In genomic region chr20:33531047-33531877, GRCh38 we compare ENCODE assay signal across 12 cellular contexts. TPM values are rescaled to one million over a fixed set of nuclear protein-coding genes. Genes with fewer than 3 reads are reported as not detected.
A peak's percentile ranks its signal among the peaks of the same experiment; 100 is the strongest.
DNase-seq lines count a peak whose midpoint lies in the region; TF ChIP-seq lines count a peak whose summit lies in the region.
"Had no signal": no experiment of that assay in that cellular context is flagged by ENCODE, and none has a peak within 500 bp of the region (broad histone marks: within the 10 kb centered on the region; RNA-seq: fewer than 3 reads in every experiment).

No MANE protein-coding gene starts in this region.

- H3K9me3 ChIP-seq in SJSA1 (replicated peaks) (no peaks in the 10 kb centered on the region), fibroblast of lung (ENCODE audit: control insufficient read depth, insufficient read depth, low read depth, low read length) (no peaks in the 10 kb centered on the region), OCI-LY7 (ENCODE audit: low read length) (no peaks in the 10 kb centered on the region)
- no peaks in the 10 kb centered on the region for H3K9me3 ChIP-seq in effector memory CD4-positive, alpha-beta T cell (ENCODE audit: control insufficient read depth, low read length)

- CTCF ChIA-PET in OCI-LY7 (lab: Charles Lee; ENCODE audit: unreplicated experiment), result no interaction called here

- DNase-seq in EL (peak; percentile 5), SJSA1 (ENCODE audit: low read depth in 1 of 2, low spot score in 2 of 2) (peak; percentile 72 to 81), fibroblast of lung (ENCODE audit: low read depth in 2 of 2) (peak; percentile 53 to 56), osteocyte (ENCODE audit: extremely low spot score, unreplicated experiment) (no peak), OCI-LY7 (ENCODE audit: low spot score) (no peak)
- no peak for DNase-seq in stimulated activated naive CD4-positive, alpha-beta T cell treated with Interleukin-2 at 50 U/mL for 16 hours (lab: John Stamatoyannopoulos, UW)
- DNase-seq in activated effector memory CD4-positive, alpha-beta T cell treated with Interleukin-2 at 50 U/mL for 16 hours, result no peak
- no peak for DNase-seq in effector memory CD4-positive, alpha-beta T cell
- DNase-seq: activated B cell treated with CpG ODN at 0.5 μM for 24 hours; activated naive CD4-positive, alpha-beta T cell treated with Interleukin-2 at 50 U/mL for 16 hours; DMS79 had no signal

- H3K9me3 Mint-ChIP-seq in osteocyte (ENCODE audit: unreplicated experiment), result no peaks in the 10 kb centered on the region
- H3K9me3 Mint-ChIP-seq: activated B cell treated with CpG ODN at 0.5 μM for 24 hours; stimulated activated naive CD8-positive, alpha-beta T cell treated with anti-CD3 and anti-CD28 coated beads, Interleukin-15, Interleukin-2, amounts not matched to agents 100 ng/mL and 50 ng/mL, for 24 hours had no signal

- H3K27me3 Mint-ChIP-seq in osteocyte (ENCODE audit: unreplicated experiment), result no peaks in the 10 kb centered on the region
- H3K27me3 Mint-ChIP-seq: activated B cell treated with CpG ODN at 0.5 μM for 24 hours; stimulated activated naive CD8-positive, alpha-beta T cell treated with anti-CD3 and anti-CD28 coated beads, Interleukin-15, Interleukin-2, amounts not matched to agents 100 ng/mL and 50 ng/mL, for 24 hours had no signal

- no TSS peak for BruUV-seq in OCI-LY7 (replicated peaks; lab: Mats Ljungman, UMichigan)

- peak overlapping the region; percentile 84 for H3K27ac Mint-ChIP-seq in osteocyte (ENCODE audit: unreplicated experiment)
- H3K27ac Mint-ChIP-seq: activated B cell treated with CpG ODN at 0.5 μM for 24 hours; stimulated activated naive CD8-positive, alpha-beta T cell treated with anti-CD3 and anti-CD28 coated beads, Interleukin-15, Interleukin-2, amounts not matched to agents 100 ng/mL and 50 ng/mL, for 24 hours had no signal

- H3K36me3 ChIP-seq in SJSA1 (no peaks in the 10 kb centered on the region), fibroblast of lung (ENCODE audit: control insufficient read depth, insufficient read depth, low read length) (no peaks in the 10 kb centered on the region), OCI-LY7 (ENCODE audit: insufficient read depth, low read length) (peaks cover 15% of the 10 kb centered on the region)
- no peaks in the 10 kb centered on the region for H3K36me3 ChIP-seq in effector memory CD4-positive, alpha-beta T cell (ENCODE audit: control insufficient read depth, insufficient read depth, low read length)

- no peaks in the 10 kb centered on the region for H4K20me1 ChIP-seq in fibroblast of lung (ENCODE audit: control insufficient read depth, extremely low read depth, insufficient read depth, low read length)
- H4K20me1 ChIP-seq in OCI-LY7 (ENCODE audit: insufficient read depth, low read length), result no peaks in the 10 kb centered on the region

- H3K9ac ChIP-seq in fibroblast of lung (ENCODE audit: insufficient read depth, low read length), result no peak overlapping the region

- H3K27ac ChIP-seq in SJSA1 (peak overlapping the region; percentile 66), fibroblast of lung (ENCODE audit: insufficient read depth, low read length) (no peak overlapping the region), OCI-LY7 (ENCODE audit: low read depth, low read length, poor library complexity, severe bottlenecking) (no peak overlapping the region)
- no peak overlapping the region for H3K27ac ChIP-seq in effector memory CD4-positive, alpha-beta T cell (ENCODE audit: insufficient read depth, low read length, poor library complexity, severe bottlenecking)

- H3K4me3 ChIP-seq in SJSA1 (no peak overlapping the region), fibroblast of lung (replicated peaks in 1 of 4; ENCODE audit: control extremely low read depth in 1 of 4, insufficient read depth in 1 of 4, low read depth in 3 of 4, low read length in 4 of 4) (peak overlapping the region in 1 of 4 experiments; percentile 3), OCI-LY7 (ENCODE audit: low read depth, low read length, poor library complexity, severe bottlenecking) (no peak overlapping the region)
- H3K4me3 ChIP-seq in effector memory CD4-positive, alpha-beta T cell (ENCODE audit: insufficient read depth, low read depth, low read length, poor library complexity, severe bottlenecking), result no peak overlapping the region

- intact Hi-C loops in OCI-LY7 (cut with micrococcal nuclease; ENCODE audit: unreplicated experiment), result no loop called here

- POLR2A ChIA-PET in OCI-LY7 (lab: Charles Lee), result interaction anchor here (2.1 kb wide), 1 partner anchor 9 kb away, joined by 11 read pairs; no protein-coding TSS in a partner anchor

- H3K36me3 Mint-ChIP-seq in osteocyte (ENCODE audit: unreplicated experiment), result peaks cover 3% of the 10 kb centered on the region

- no peaks in the 10 kb centered on the region for H3K79me2 ChIP-seq in fibroblast of lung (ENCODE audit: control insufficient read depth, insufficient read depth, low read length)
- H3K79me2 ChIP-seq in OCI-LY7 (ENCODE audit: insufficient read depth, low read depth, low read length), result peaks cover 12% of the 10 kb centered on the region; the same call in 1 of the 2 replicates

- no peaks in the 10 kb centered on the region for H3K9me2 ChIP-seq in OCI-LY7 (ENCODE audit: insufficient read depth, low read length)

- H2AFZ ChIP-seq in fibroblast of lung (ENCODE audit: low read length), result no peak overlapping the region
- H2AFZ ChIP-seq in OCI-LY7 (ENCODE audit: low read length), result no peak overlapping the region

- TF ChIP-seq CTCF in fibroblast of lung (conservative IDR thresholded peaks at IDR 0.05 in 1 of 2, IDR thresholded peaks at IDR 0.05 in 1 of 2; ENCODE audit: low read depth in 1 of 2, low read length in 2 of 2) (no peak), osteocyte (IDR thresholded peaks at IDR 0.05) (no peak), OCI-LY7 (conservative IDR thresholded peaks at IDR 0.05; ENCODE audit: low read length) (no peak)

- peaks cover 47% of the 10 kb centered on the region for H3K4me1 ChIP-seq in SJSA1 (replicated peaks)
- H3K4me1 ChIP-seq in fibroblast of lung (ENCODE audit: control insufficient read depth, extremely low read depth, insufficient read depth, low read length), result peaks cover 2% of the 10 kb centered on the region
- H3K4me1 ChIP-seq in OCI-LY7 (ENCODE audit: insufficient read depth, low read length, poor library complexity, severe bottlenecking), result peaks cover 17% of the 10 kb centered on the region
- H3K4me1 ChIP-seq in effector memory CD4-positive, alpha-beta T cell (ENCODE audit: control insufficient read depth, insufficient read depth, low read length, poor library complexity, severe bottlenecking), result no peaks in the 10 kb centered on the region

- H3K27me3 ChIP-seq in SJSA1 (replicated peaks) (no peaks in the 10 kb centered on the region), fibroblast of lung (ENCODE audit: control insufficient read depth, insufficient read depth, low read length) (no peaks in the 10 kb centered on the region)
- no peaks in the 10 kb centered on the region for H3K27me3 ChIP-seq in effector memory CD4-positive, alpha-beta T cell (replicated peaks; ENCODE audit: control insufficient read depth, insufficient read depth, low read length, poor library complexity, severe bottlenecking)

- peaks cover 37% of the 10 kb centered on the region for H3K4me1 Mint-ChIP-seq in osteocyte (ENCODE audit: unreplicated experiment)

- H3K4me3 Mint-ChIP-seq in osteocyte (ENCODE audit: unreplicated experiment), result peak overlapping the region; percentile 17
- H3K4me3 Mint-ChIP-seq: activated B cell treated with CpG ODN at 0.5 μM for 24 hours; stimulated activated naive CD8-positive, alpha-beta T cell treated with anti-CD3 and anti-CD28 coated beads, Interleukin-15, Interleukin-2, amounts not matched to agents 100 ng/mL and 50 ng/mL, for 24 hours had no signal

- H3K4me2 ChIP-seq in fibroblast of lung (ENCODE audit: extremely low read depth, insufficient read depth, low read length) (peak overlapping the region; percentile 54), OCI-LY7 (ENCODE audit: low read length) (no peak overlapping the region)

RNA-seq across cellular contexts. Expression of gene CBFA2T2, which starts 41.4 kb away (rescaled TPM):
- 6.1 and 8.7 TPM in 2 replicates for total RNA-seq in SJSA1 (2014; rRNA removed; shearing (Covaris generic))
- 5.1 and 7.3 TPM in 2 replicates for total RNA-seq in fibroblast of lung
- polyA plus RNA-seq in fibroblast of lung, result 4.8 and 5.6 TPM in 2 replicates
- 3.5 and 4.3 TPM in 2 replicates for polyA plus RNA-seq in fibroblast of lung (2012)
- 13.9 and 16.6 TPM in 2 replicates for polyA minus RNA-seq in fibroblast of lung (ENCODE audit: low replicate concordance)
- 19.6 and 19.9 TPM in 2 replicates for total RNA-seq in osteocyte
- 32.9 and 38.5 TPM in 2 replicates for total RNA-seq in OCI-LY7 (2014; rRNA removed; shearing (Covaris generic))
- 20.7 and 22.2 TPM in 2 replicates for total RNA-seq in OCI-LY7 (2022)

Comparison
In these comparisons a context has a peak if more than half of its experiments do, and no peak if none do; other contexts are left out.
1. DNase-seq: peak in EL (single experiment), SJSA1 (2 of 2) and fibroblast of lung (2 of 2); none in osteocyte (single experiment), OCI-LY7 (single experiment), stimulated activated naive CD4-positive, alpha-beta T cell treated with Interleukin-2 at 50 U/mL for 16 hours (single experiment), activated effector memory CD4-positive, alpha-beta T cell treated with Interleukin-2 at 50 U/mL for 16 hours (single experiment) and effector memory CD4-positive, alpha-beta T cell (0 of 3).